Comparison of ENCODE assay signal across 19 cellular contexts in genomic region chr3:111283165-111283564, GRCh38.
DNase-seq lines count a peak whose midpoint lies in the region; ATAC-seq and TF ChIP-seq lines count a peak whose summit lies in the region.
"Had no signal": no experiment of that assay in that cellular context is flagged by ENCODE, and none has a peak within 500 bp of the region (broad histone marks: within the 10 kb centered on the region; RNA-seq: fewer than 3 reads in every experiment).

No MANE protein-coding gene starts in this region.

- no peak overlapping the region for H3K4me3 Mint-ChIP-seq in stimulated activated naive B cell treated with anti-CD40 and anti-IgM and Interleukin-4, amounts not matched to agents 10 μg/mL and 1 μg/mL and 100 μg/mL, for 72 hours
- no peak overlapping the region for H3K4me3 Mint-ChIP-seq in activated T-cell treated with anti-CD3 and anti-CD28 coated beads, Interleukin-2, amount 50 U/mL, for 72 hours
- H3K4me3 Mint-ChIP-seq: CD4-positive, alpha-beta memory T cell; H9 had no signal

- H3K9me3 Mint-ChIP-seq in stimulated activated naive B cell treated with anti-CD40 and anti-IgM and Interleukin-4, amounts not matched to agents 10 μg/mL and 1 μg/mL and 100 μg/mL, for 72 hours = no peaks in the 10 kb centered on the region
- no peaks in the 10 kb centered on the region for H3K9me3 Mint-ChIP-seq in activated T-cell treated with anti-CD3 and anti-CD28 coated beads, Interleukin-2, amount 50 U/mL, for 72 hours
- H3K9me3 Mint-ChIP-seq: CD4-positive, alpha-beta memory T cell; H9 had no signal

- no peaks in the 10 kb centered on the region for H3K4me1 Mint-ChIP-seq in stimulated activated naive B cell treated with anti-CD40 and anti-IgM and Interleukin-4, amounts not matched to agents 10 μg/mL and 1 μg/mL and 100 μg/mL, for 72 hours
- peaks cover 23% of the 10 kb centered on the region for H3K4me1 Mint-ChIP-seq in activated T-cell treated with anti-CD3 and anti-CD28 coated beads, Interleukin-2, amount 50 U/mL, for 72 hours (ENCODE audit: low read depth)
- H3K4me1 Mint-ChIP-seq: H9 had no signal

- peak; percentile 10 for DNase-seq in RPMI7951 (ENCODE audit: low read depth)
- DNase-seq in adrenal gland = peak in 6 of 7 donors; percentile 10 to 61 (median 24)
- peak; percentile 12 for DNase-seq in fibroblast of pulmonary artery (ENCODE audit: low read depth)
- DNase-seq in testis = peak; percentile 28
- DNase-seq in stimulated activated naive B cell treated with anti-CD40 and anti-IgM and Interleukin-4, amounts not matched to agents 10 μg/mL and 1 μg/mL and 100 μg/mL, for 72 hours = no peak
- DNase-seq in activated T-cell treated with anti-CD3 and anti-CD28 coated beads, Interleukin-2, amount 50 U/mL, for 72 hours = no peak
- DNase-seq in DMS79 treated with DMSO at 0.1 percent for 48 hours (lab: John Stamatoyannopoulos, UW) = no peak
- DNase-seq: C1 segment of cervical spinal cord; Calu3; CD4-positive, alpha-beta memory T cell; COR-L47; DMS53; EL; GDM1; GM23248; H9 had no signal

- TF ChIP-seq POLR2A in adrenal gland (IDR thresholded peaks at IDR 0.05) (no peak), testis (IDR thresholded peaks at IDR 0.05) (no peak)

- TF ChIP-seq CTCF in adrenal gland (IDR thresholded peaks at IDR 0.05) (no peak), fibroblast of pulmonary artery (IDR thresholded peaks at IDR 0.05; ENCODE audit: low read length, missing control alignments) (no peak), testis (IDR thresholded peaks at IDR 0.05) (no peak)

- WGBS in adrenal gland, 4 donors = 38 to 46% (median 41%) methylated on average over 4 of the region's 4 CpGs
- WGBS in testis, 2 donors = 60 to 61% methylated on average over 4 of the region's 4 CpGs

- no peaks in the 10 kb centered on the region for H3K36me3 Mint-ChIP-seq in stimulated activated naive B cell treated with anti-CD40 and anti-IgM and Interleukin-4, amounts not matched to agents 10 μg/mL and 1 μg/mL and 100 μg/mL, for 72 hours
- H3K36me3 Mint-ChIP-seq in activated T-cell treated with anti-CD3 and anti-CD28 coated beads, Interleukin-2, amount 50 U/mL, for 72 hours (ENCODE audit: insufficient read depth in 2 of 2) = no peaks in the 10 kb centered on the region
- H3K36me3 Mint-ChIP-seq: CD4-positive, alpha-beta memory T cell had no signal

- no peaks in the 10 kb centered on the region for H3K27me3 ChIP-seq in adrenal gland
- no peaks in the 10 kb centered on the region for H3K27me3 ChIP-seq in testis

- H3K4me1 ChIP-seq in adrenal gland (replicated peaks in 1 of 2) = no peaks in the 10 kb centered on the region
- H3K4me1 ChIP-seq in testis = no peaks in the 10 kb centered on the region

- intact Hi-C loops in adrenal gland (cut with DNase I) (no loop called here), testis (cut with DNase I; ENCODE audit: low total_unique reads) (no loop called here)

- no peak overlapping the region for H3K27ac Mint-ChIP-seq in stimulated activated naive B cell treated with anti-CD40 and anti-IgM and Interleukin-4, amounts not matched to agents 10 μg/mL and 1 μg/mL and 100 μg/mL, for 72 hours
- H3K27ac Mint-ChIP-seq in activated T-cell treated with anti-CD3 and anti-CD28 coated beads, Interleukin-2, amount 50 U/mL, for 72 hours = no peak overlapping the region
- H3K27ac Mint-ChIP-seq: CD4-positive, alpha-beta memory T cell had no signal

- H3K27me3 Mint-ChIP-seq in stimulated activated naive B cell treated with anti-CD40 and anti-IgM and Interleukin-4, amounts not matched to agents 10 μg/mL and 1 μg/mL and 100 μg/mL, for 72 hours = no peaks in the 10 kb centered on the region
- H3K27me3 Mint-ChIP-seq in activated T-cell treated with anti-CD3 and anti-CD28 coated beads, Interleukin-2, amount 50 U/mL, for 72 hours (ENCODE audit: low read depth) = no peaks in the 10 kb centered on the region

- H3K36me3 ChIP-seq in adrenal gland (replicated peaks in 1 of 2) (no peaks in the 10 kb centered on the region), testis (ENCODE audit: low read depth, missing control alignments) (no peaks in the 10 kb centered on the region)

- ATAC-seq in HG03095 (IDR thresholded peaks at IDR 0.05; ENCODE audit: unreplicated experiment) = no peak
- no peak for ATAC-seq in stimulated activated naive B cell treated with anti-CD40 and anti-IgM and Interleukin-4, amounts not matched to agents 10 μg/mL and 1 μg/mL and 100 μg/mL, for 72 hours (replicated peaks)
- no peak for ATAC-seq in activated T-cell treated with anti-CD3 and anti-CD28 coated beads, Interleukin-2, amount 50 U/mL, for 72 hours (replicated peaks in 1 of 2)
- ATAC-seq: GM12878, HCT116 had no signal

- H3K9me3 ChIP-seq in adrenal gland (replicated peaks in 1 of 3) (no peaks in the 10 kb centered on the region), testis (no peaks in the 10 kb centered on the region)

- H3K27ac ChIP-seq in adrenal gland (no peak overlapping the region), testis (no peak overlapping the region)
- H3K27ac ChIP-seq: GM23248 had no signal

- H3K4me3 ChIP-seq in adrenal gland (no peak overlapping the region), fibroblast of pulmonary artery (replicated peaks; ENCODE audit: low read depth, low read length) (no peak overlapping the region), testis (no peak overlapping the region)
- H3K4me3 ChIP-seq: GM12878, GM23248 had no signal

Comparison
In these comparisons a context has a peak if more than half of its experiments do, and no peak if none do; other contexts are left out.
1. DNase-seq: peak in RPMI7951 (single experiment), adrenal gland (6 of 7), fibroblast of pulmonary artery (single experiment) and testis (single experiment); none in stimulated activated naive B cell treated with anti-CD40 and anti-IgM and Interleukin-4, amounts not matched to agents 10 μg/mL and 1 μg/mL and 100 μg/mL, for 72 hours (single experiment), activated T-cell treated with anti-CD3 and anti-CD28 coated beads, Interleukin-2, amount 50 U/mL, for 72 hours (0 of 2) and DMS79 treated with DMSO at 0.1 percent for 48 hours (single experiment).